Comparison of ENCODE assay signal across 28 cellular contexts in genomic region chr1:69540052-69540451, GRCh38. TPM values are rescaled to one million over a fixed set of nuclear protein-coding genes. Genes with fewer than 3 reads are reported as not detected.
"Had no signal": no experiment of that assay in that cellular context is flagged by ENCODE, and none has a peak within 500 bp of the region (broad histone marks: within the 10 kb centered on the region; RNA-seq: fewer than 3 reads in every experiment).

No MANE protein-coding gene starts in this region.

- H3K4me1 ChIP-seq: esophagus muscularis mucosa, foreskin keratinocyte, gastroesophageal sphincter, heart left ventricle, lower lobe of right lung, prostate gland, right atrium auricular region, suprapubic skin, vagina had no signal

- ATAC-seq: foreskin keratinocyte; gastroesophageal sphincter; heart left ventricle; left ventricle myocardium superior; lower lobe of right lung; naive thymus-derived CD8-positive, alpha-beta T cell; sciatic nerve; stimulated activated naive CD8-positive, alpha-beta T cell treated with anti-CD3 and anti-CD28 coated beads, Interleukin-15, amount 100 ng/mL, for 72 hours had no signal

- DNase-seq: effector CD8-positive, alpha-beta T cell; endodermal cell; foreskin keratinocyte; heart left ventricle; hippocampal formation; left ventricle myocardium superior; lower lobe of right lung; naive thymus-derived CD8-positive, alpha-beta T cell; nephron progenitor cell; nucleus accumbens; stimulated activated CD4-positive, alpha-beta T cell treated with anti-CD3 and anti-CD28 coated beads, Interleukin-12 subunit alpha, Interleukin-12 subunit beta, amount 100 ng/mL, for 4 hours; stimulated activated CD4-positive, alpha-beta T cell treated with anti-CD3 and anti-CD28 coated beads, Interleukin-1b, Interleukin-23, amount 100 ng/mL, for 48 hours; stimulated activated CD4-positive, alpha-beta T cell treated with anti-CD3 and anti-CD28 coated beads, Interleukin-4, amount 100 ng/mL, for 1 hour; stimulated activated CD8-positive, alpha-beta memory T cell treated with anti-CD3 and anti-CD28 coated beads, Interleukin-4, amount 100 ng/mL, for 48 hours; stimulated activated naive CD4-positive, alpha-beta T cell; stimulated activated naive CD8-positive, alpha-beta T cell treated with anti-CD3 and anti-CD28 coated beads, Interleukin-15, amount 100 ng/mL, for 72 hours; trophoblast cell had no signal

- H3K27me3 ChIP-seq: esophagus muscularis mucosa, foreskin keratinocyte, gastroesophageal sphincter, heart left ventricle, right atrium auricular region, suprapubic skin, vagina had no signal

- H3K4me3 ChIP-seq: esophagus muscularis mucosa, gastroesophageal sphincter, heart left ventricle, lower lobe of right lung, prostate gland, right atrium auricular region, smooth muscle cell, suprapubic skin, vagina had no signal

- H3K9me3 Mint-ChIP-seq: dendritic cell treated with granulocyte-macrophage colony-stimulating factor and Interleukin-4, amounts not matched to agents 40 ng/mL and 50 ng/mL, for 4 days; endodermal cell; nephron progenitor cell had no signal

- H3K36me3 Mint-ChIP-seq: naive thymus-derived CD8-positive, alpha-beta T cell had no signal

- H3K4me1 Mint-ChIP-seq: naive thymus-derived CD8-positive, alpha-beta T cell; stimulated activated naive CD8-positive, alpha-beta T cell treated with anti-CD3 and anti-CD28 coated beads, Interleukin-15, amount 100 ng/mL, for 72 hours had no signal

- H3K36me3 ChIP-seq: esophagus muscularis mucosa, gastroesophageal sphincter, heart left ventricle, lower lobe of right lung, prostate gland, right atrium auricular region, suprapubic skin, vagina had no signal

- H3K4me3 Mint-ChIP-seq: dendritic cell treated with granulocyte-macrophage colony-stimulating factor and Interleukin-4, amounts not matched to agents 40 ng/mL and 50 ng/mL, for 4 days; endodermal cell; naive thymus-derived CD8-positive, alpha-beta T cell; nephron progenitor cell; stimulated activated naive CD8-positive, alpha-beta T cell treated with anti-CD3 and anti-CD28 coated beads, Interleukin-15, amount 100 ng/mL, for 72 hours had no signal

- H3K4me2 ChIP-seq: smooth muscle cell had no signal

- H3K27ac ChIP-seq: epithelial cell of prostate, esophagus muscularis mucosa, foreskin keratinocyte, gastroesophageal sphincter, heart left ventricle, lower lobe of right lung, prostate gland, right atrium auricular region, suprapubic skin, vagina had no signal

- H3K27me3 Mint-ChIP-seq: dendritic cell treated with granulocyte-macrophage colony-stimulating factor and Interleukin-4, amounts not matched to agents 40 ng/mL and 50 ng/mL, for 4 days; naive thymus-derived CD8-positive, alpha-beta T cell; stimulated activated naive CD8-positive, alpha-beta T cell treated with anti-CD3 and anti-CD28 coated beads, Interleukin-15, amount 100 ng/mL, for 72 hours had no signal

- H3K27ac Mint-ChIP-seq: dendritic cell treated with granulocyte-macrophage colony-stimulating factor and Interleukin-4, amounts not matched to agents 40 ng/mL and 50 ng/mL, for 4 days; endodermal cell; naive thymus-derived CD8-positive, alpha-beta T cell; nephron progenitor cell; stimulated activated naive CD8-positive, alpha-beta T cell treated with anti-CD3 and anti-CD28 coated beads, Interleukin-15, amount 100 ng/mL, for 72 hours had no signal

- H3K9me3 ChIP-seq: esophagus muscularis mucosa, gastroesophageal sphincter, heart left ventricle, lower lobe of right lung, prostate gland, right atrium auricular region, suprapubic skin, vagina had no signal

RNA-seq across cellular contexts. Expression of gene LRRC7, which starts 27.7 kb away (rescaled TPM):
- total RNA-seq: fibroblast of lung, lower lobe of right lung, vagina had no signal
- polyA plus RNA-seq: foreskin keratinocyte had no signal
